8 cellular contexts compared by ENCODE assay signal in genomic region chr9:109834855-109835254, GRCh38. TPM values are rescaled to one million over a fixed set of nuclear protein-coding genes. Genes with fewer than 3 reads are reported as not detected.
"Had no signal": no experiment of that assay in that cellular context is flagged by ENCODE, and none has a peak within 500 bp of the region (broad histone marks: within the 10 kb centered on the region; RNA-seq: fewer than 3 reads in every experiment).

No MANE protein-coding gene starts in this region.

- H3K27ac ChIP-seq: HL-60, KMS-11 had no signal

- H3K4me3 ChIP-seq: K562 had no signal

- DNase-seq: IMR-90, KBM-7, KG1 had no signal

- ATAC-seq: HepG2, K562 had no signal

- H3K9ac ChIP-seq: KMS-11 had no signal

- H3K4me2 ChIP-seq: KMS-11 had no signal

RNA-seq across cellular contexts. Expression of gene PALM2AKAP2, which starts 54.9 kb away (rescaled TPM):
- total RNA-seq: HT-29, K562 had no signal
- polyA plus RNA-seq: K562 had no signal
